In genomic region chr12:123149828-123150272, GRCh38 we compare ENCODE assay signal across 1 cellular context.
TF ChIP-seq lines count a peak whose summit lies in the region.

No MANE protein-coding gene starts in this region.

TF ChIP-seq in HepG2, 621 proteins besides CTCF, POLR2A, EP300 and RAD21 (continued from another document):
- TF ChIP-seq ATF6 (CRISPR knock-in tag; conservative IDR thresholded peaks at IDR 0.05) (no peak), PHF20 (CRISPR knock-in tag; IDR thresholded peaks at IDR 0.05) (0 out of 2 replicates have a peak, but pooled peaks have one; percentile 14), NFKB2 (CRISPR knock-in tag; IDR thresholded peaks at IDR 0.05; ENCODE audit: borderline replicate concordance) (peak; percentile 69; the same call in 1 of the 2 replicates), ZNF281 (CRISPR knock-in tag; IDR thresholded peaks at IDR 0.05; ENCODE audit: borderline replicate concordance) (0 out of 2 replicates have a peak, but pooled peaks have one; percentile 9), ZNF136 (CRISPR knock-in tag; IDR thresholded peaks at IDR 0.05; ENCODE audit: low read depth) (no peak), GZF1 (CRISPR knock-in tag; IDR thresholded peaks at IDR 0.05) (no peak), HNF1B (CRISPR knock-in tag; IDR thresholded peaks at IDR 0.05) (0 out of 2 replicates have a peak, but pooled peaks have one; percentile 23), MLXIP (CRISPR knock-in tag; IDR thresholded peaks at IDR 0.05; ENCODE audit: borderline replicate concordance) (no peak), ZBTB7B (CRISPR knock-in tag; IDR thresholded peaks at IDR 0.05) (peak; percentile 24; the same call in 1 of the 2 replicates), ZMAT5 (CRISPR knock-in tag; IDR thresholded peaks at IDR 0.05; ENCODE audit: borderline replicate concordance, low read depth) (no peak), ZNF605 (CRISPR knock-in tag; IDR thresholded peaks at IDR 0.05) (no peak), ZNF574 (CRISPR knock-in tag; IDR thresholded peaks at IDR 0.05) (0 out of 2 replicates have a peak, but pooled peaks have one; percentile 5), EEA1 (CRISPR knock-in tag; IDR thresholded peaks at IDR 0.05; ENCODE audit: borderline replicate concordance) (no peak; the same call in 1 of the 2 replicates), SAP130 (CRISPR knock-in tag; IDR thresholded peaks at IDR 0.05; ENCODE audit: low read depth) (peak; percentile 19; the same call in 1 of the 2 replicates), ZNF367 (CRISPR knock-in tag; IDR thresholded peaks at IDR 0.05; ENCODE audit: borderline replicate concordance) (no peak), GATAD2A (CRISPR knock-in tag; IDR thresholded peaks at IDR 0.05) (no peak), PATZ1 (CRISPR knock-in tag; IDR thresholded peaks at IDR 0.05) (0 out of 2 replicates have a peak, but pooled peaks have one; percentile 53), ASH2L (IDR thresholded peaks at IDR 0.05; ENCODE audit: insufficient read length, low read depth, low read length) (no peak), MTF2 (CRISPR knock-in tag; IDR thresholded peaks at IDR 0.05; ENCODE audit: borderline replicate concordance) (no peak), KMT2A (CRISPR knock-in tag; IDR thresholded peaks at IDR 0.05) (peak; percentile 13; the same call in 1 of the 2 replicates), BRD4 (CRISPR knock-in tag; IDR thresholded peaks at IDR 0.05) (0 out of 2 replicates have a peak, but pooled peaks have one; percentile 35), KAT8 (CRISPR knock-in tag; IDR thresholded peaks at IDR 0.05) (peak; percentile 21; the same call in 1 of the 2 replicates), ZNF839 (CRISPR knock-in tag; IDR thresholded peaks at IDR 0.05; ENCODE audit: borderline replicate concordance) (0 out of 2 replicates have a peak, but pooled peaks have one; percentile 21), THAP7 (CRISPR knock-in tag; IDR thresholded peaks at IDR 0.05) (0 out of 2 replicates have a peak, but pooled peaks have one; percentile 29), MEIS1 (CRISPR knock-in tag; IDR thresholded peaks at IDR 0.05; ENCODE audit: borderline replicate concordance) (no peak), ZNF768 (CRISPR knock-in tag; IDR thresholded peaks at IDR 0.05) (0 out of 2 replicates have a peak, but pooled peaks have one; percentile 8), ZNF468 (CRISPR knock-in tag; IDR thresholded peaks at IDR 0.05) (no peak), ZNF564 (CRISPR knock-in tag; IDR thresholded peaks at IDR 0.05) (no peak), HDAC1 (CRISPR knock-in tag; IDR thresholded peaks at IDR 0.05) (no peak; the same call in 1 of the 2 replicates), HNF1A (IDR thresholded peaks at IDR 0.05; ENCODE audit: low read depth) (no peak), HNF1A (CRISPR knock-in tag; IDR thresholded peaks at IDR 0.05; ENCODE audit: borderline replicate concordance) (0 out of 2 replicates have a peak, but pooled peaks have one; percentile 30), GLI4 (CRISPR knock-in tag; IDR thresholded peaks at IDR 0.05; ENCODE audit: borderline replicate concordance) (0 out of 2 replicates have a peak, but pooled peaks have one; percentile 40), MED13 (CRISPR knock-in tag; IDR thresholded peaks at IDR 0.05) (no peak)
